ENCODE assay signal across 1 cellular context in genomic region chr16:27867122-27868110, GRCh38.
TF ChIP-seq lines count a peak whose summit lies in the region.

No MANE protein-coding gene starts in this region.

TF ChIP-seq in HepG2, 621 proteins besides CTCF, POLR2A, EP300 and RAD21 (continued from another document and continues in another):
- TF ChIP-seq NFAT5 (CRISPR knock-in tag; IDR thresholded peaks at IDR 0.05), result no peak
- TF ChIP-seq ZNF609 (CRISPR knock-in tag; IDR thresholded peaks at IDR 0.05; ENCODE audit: borderline replicate concordance), result no peak
- no peak for TF ChIP-seq ZNF30 (CRISPR knock-in tag; IDR thresholded peaks at IDR 0.05)
- no peak for TF ChIP-seq ZHX2 (IDR thresholded peaks at IDR 0.05; ENCODE audit: low read depth)
- TF ChIP-seq ZHX2 (CRISPR knock-in tag; IDR thresholded peaks at IDR 0.05; ENCODE audit: borderline replicate concordance), result no peak
- TF ChIP-seq SALL1 (CRISPR knock-in tag; IDR thresholded peaks at IDR 0.05), result peak; percentile 46; the same call in 1 of the 2 replicates
- no peak for TF ChIP-seq RBM22 (optimal IDR thresholded peaks at IDR 0.05; ENCODE audit: low read length)
- TF ChIP-seq ZBTB38 (CRISPR knock-in tag; IDR thresholded peaks at IDR 0.05), result peak; percentile 65
- no peak for TF ChIP-seq ZNF383 (CRISPR knock-in tag; IDR thresholded peaks at IDR 0.05; ENCODE audit: borderline replicate concordance)
- TF ChIP-seq IRF9 (CRISPR knock-in tag; IDR thresholded peaks at IDR 0.05; ENCODE audit: borderline replicate concordance), result no peak
- TF ChIP-seq RFX1 (IDR thresholded peaks at IDR 0.05), result no peak
- TF ChIP-seq SRSF1 (optimal IDR thresholded peaks at IDR 0.05; ENCODE audit: low read depth, low read length), result no peak
- no peak for TF ChIP-seq ZNF607 (CRISPR knock-in tag; IDR thresholded peaks at IDR 0.05; ENCODE audit: borderline replicate concordance)
- TF ChIP-seq ZBED4 (CRISPR knock-in tag; IDR thresholded peaks at IDR 0.05; ENCODE audit: borderline replicate concordance), result no peak
- TF ChIP-seq ZNF569 (CRISPR knock-in tag; IDR thresholded peaks at IDR 0.05; ENCODE audit: borderline replicate concordance), result no peak
- TF ChIP-seq ZNF605 (CRISPR knock-in tag; IDR thresholded peaks at IDR 0.05), result peak; percentile 52; the same call in 1 of the 2 replicates
- TF ChIP-seq ZBTB7B (CRISPR knock-in tag; IDR thresholded peaks at IDR 0.05), result peak; percentile 41; the same call in 1 of the 2 replicates
- no peak for TF ChIP-seq ZNF644 (CRISPR knock-in tag; IDR thresholded peaks at IDR 0.05; ENCODE audit: low read depth)
- no peak; the same call in 1 of the 2 replicates for TF ChIP-seq ETV5 (CRISPR knock-in tag; IDR thresholded peaks at IDR 0.05; ENCODE audit: borderline replicate concordance)
- no peak for TF ChIP-seq IKZF1 (IDR thresholded peaks at IDR 0.05)
- TF ChIP-seq IRF2 (CRISPR knock-in tag; IDR thresholded peaks at IDR 0.05), result no peak
- TF ChIP-seq CSRNP1 (CRISPR knock-in tag; IDR thresholded peaks at IDR 0.05), result no peak
- no peak for TF ChIP-seq DBP (CRISPR knock-in tag; IDR thresholded peaks at IDR 0.05; ENCODE audit: not compliant biosample characterization)
- peak; percentile 50; the same call in 1 of the 2 replicates for TF ChIP-seq KDM2A (CRISPR knock-in tag; IDR thresholded peaks at IDR 0.05; ENCODE audit: borderline replicate concordance, low read depth)
- no peak for TF ChIP-seq ZNF720 (CRISPR knock-in tag; IDR thresholded peaks at IDR 0.05)
- 0 out of 2 replicates have a peak, but pooled peaks have one; percentile 40 for TF ChIP-seq ZNF124 (CRISPR knock-in tag; IDR thresholded peaks at IDR 0.05)
- TF ChIP-seq ZNF414 (CRISPR knock-in tag; IDR thresholded peaks at IDR 0.05), result no peak
- TF ChIP-seq PRPF4 (IDR thresholded peaks at IDR 0.05; ENCODE audit: low read depth, low read length, poor library complexity, severe bottlenecking), result no peak
- no peak for TF ChIP-seq AGO2 (optimal IDR thresholded peaks at IDR 0.05; ENCODE audit: low read depth, low read length)
- TF ChIP-seq ZNF766 (CRISPR knock-in tag; IDR thresholded peaks at IDR 0.05; ENCODE audit: borderline replicate concordance), result no peak
- no peak for TF ChIP-seq TAF1 (CRISPR knock-in tag; IDR thresholded peaks at IDR 0.05)
- TF ChIP-seq KAT7 (CRISPR knock-in tag; IDR thresholded peaks at IDR 0.05; ENCODE audit: borderline replicate concordance), result no peak
- no peak for TF ChIP-seq KDM4B (CRISPR knock-in tag; IDR thresholded peaks at IDR 0.05)
